9 cellular contexts compared by ENCODE assay signal in the genomic region with DNA sequence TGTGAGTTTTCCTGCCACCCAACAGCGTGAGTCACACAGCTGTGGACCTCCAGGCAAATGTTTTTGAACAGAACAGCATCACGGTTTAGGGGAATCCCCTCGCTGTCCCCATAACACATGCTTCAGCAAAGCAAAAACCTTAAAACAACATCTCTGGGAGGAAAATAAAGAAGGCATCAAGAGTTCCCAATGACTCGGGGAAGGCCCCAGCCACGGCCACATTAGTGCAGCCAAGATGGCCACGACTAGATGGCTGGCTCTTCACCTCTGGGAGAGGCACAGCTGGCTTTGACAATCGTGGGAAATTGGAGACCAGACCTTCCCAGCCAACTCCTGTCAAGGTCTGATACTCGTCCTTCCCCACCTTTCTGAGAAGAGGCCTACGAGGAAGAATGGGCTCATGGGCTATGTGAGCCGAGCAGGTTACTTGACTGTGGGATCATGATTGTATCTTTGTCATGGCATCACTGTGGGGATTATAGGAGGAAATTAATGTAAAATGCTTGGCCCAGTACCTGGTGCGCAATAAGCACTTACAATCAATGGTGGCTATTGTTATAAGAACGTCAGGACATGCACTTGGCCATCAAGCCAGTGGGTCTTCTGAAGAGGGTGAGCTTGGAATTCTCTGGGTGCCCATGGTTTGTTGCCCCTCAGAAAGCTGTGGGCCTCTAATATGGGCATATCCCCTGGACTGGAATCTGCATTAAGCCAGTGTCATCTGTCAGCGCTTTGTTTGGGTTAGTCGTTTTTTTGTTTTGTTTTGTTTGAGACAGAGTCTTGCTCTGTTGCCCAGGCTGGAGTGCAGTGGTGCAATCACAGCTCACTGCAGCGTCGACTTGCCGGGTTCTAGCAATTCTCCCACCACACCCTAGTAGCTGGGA. TPM values are rescaled to one million over a fixed set of nuclear protein-coding genes. Genes with fewer than 3 reads are reported as not detected.
DNase-seq lines count a peak whose midpoint lies in the region; ATAC-seq lines count a peak whose summit lies in the region.
"Had no signal": no experiment of that assay in that cellular context is flagged by ENCODE, and none has a peak within 500 bp of the region (broad histone marks: within the 10 kb centered on the region; RNA-seq: fewer than 3 reads in every experiment).

No MANE protein-coding gene starts in this region.

- H3K27me3 Mint-ChIP-seq in activated T-helper 17 cell treated with anti-CD3 and anti-CD28 coated beads, Interleukin-2, amount 50 U/mL, for 72 hours: no peaks in the 10 kb centered on the region

- H3K36me3 Mint-ChIP-seq in activated T-helper 17 cell treated with anti-CD3 and anti-CD28 coated beads, Interleukin-2, amount 50 U/mL, for 72 hours (ENCODE audit: low read depth): peaks cover 37% of the 10 kb centered on the region

- peak; percentile 49 for ATAC-seq in GM21515 (IDR thresholded peaks at IDR 0.05; ENCODE audit: unreplicated experiment)
- ATAC-seq in activated T-helper 17 cell treated with anti-CD3 and anti-CD28 coated beads, Interleukin-2, amount 50 U/mL, for 72 hours (replicated peaks): peak; percentile 73
- peak; percentile 39 to 60 for ATAC-seq in left cardiac atrium
- no peak for ATAC-seq in HG02973 (IDR thresholded peaks at IDR 0.05; ENCODE audit: unreplicated experiment)

- peak; percentile 79 for DNase-seq in AG20443 (ENCODE audit: low spot score)
- DNase-seq in NK-92 (lab: John Stamatoyannopoulos, UW; ENCODE audit: unreplicated experiment): peak; percentile 15
- no peak for DNase-seq in left cardiac atrium
- DNase-seq in stimulated activated CD4-positive, alpha-beta T cell treated with anti-CD3 and anti-CD28 coated beads, Interleukin-4, amount 100 ng/mL, for 24 hours: peak; percentile 82
- DNase-seq in iPS-NIHi11 (ENCODE audit: low spot score): no peak

- intact Hi-C loops in left cardiac atrium (cut with DNase I): no loop called here

- H3K27ac Mint-ChIP-seq in activated T-helper 17 cell treated with anti-CD3 and anti-CD28 coated beads, Interleukin-2, amount 50 U/mL, for 72 hours: peak overlapping the region; percentile 95

- H3K4me3 Mint-ChIP-seq in activated T-helper 17 cell treated with anti-CD3 and anti-CD28 coated beads, Interleukin-2, amount 50 U/mL, for 72 hours: peak overlapping the region; percentile 85
- H3K4me3 Mint-ChIP-seq: neural crest cell had no signal

- peaks cover 30% of the 10 kb centered on the region for H3K4me1 Mint-ChIP-seq in activated T-helper 17 cell treated with anti-CD3 and anti-CD28 coated beads, Interleukin-2, amount 50 U/mL, for 72 hours

- peaks cover 4% of the 10 kb centered on the region for H3K9me3 Mint-ChIP-seq in activated T-helper 17 cell treated with anti-CD3 and anti-CD28 coated beads, Interleukin-2, amount 50 U/mL, for 72 hours
- H3K9me3 Mint-ChIP-seq: neural crest cell had no signal

RNA-seq across cellular contexts. Expression of gene FGD2, which starts 43.6 kb away (rescaled TPM):
- 1 to 10 TPM; 5.3 to 8.3 TPM for total RNA-seq in activated T-helper 17 cell treated with anti-CD3 and anti-CD28 coated beads, Interleukin-2, amount 50 U/mL, for 72 hours
- total RNA-seq in left cardiac atrium: 10 to 100 TPM; 15.1 to 15.5 TPM
- total RNA-seq: neural crest cell had no signal

Comparison
In these comparisons a context has a peak if more than half of its experiments do, and no peak if none do; other contexts are left out.
1. DNase-seq: peak in AG20443 (single experiment), NK-92 (single experiment) and stimulated activated CD4-positive, alpha-beta T cell treated with anti-CD3 and anti-CD28 coated beads, Interleukin-4, amount 100 ng/mL, for 24 hours (single experiment); none in left cardiac atrium (single experiment) and iPS-NIHi11 (single experiment).